ENCODE assay signal across 1 cellular context in the genomic region with DNA sequence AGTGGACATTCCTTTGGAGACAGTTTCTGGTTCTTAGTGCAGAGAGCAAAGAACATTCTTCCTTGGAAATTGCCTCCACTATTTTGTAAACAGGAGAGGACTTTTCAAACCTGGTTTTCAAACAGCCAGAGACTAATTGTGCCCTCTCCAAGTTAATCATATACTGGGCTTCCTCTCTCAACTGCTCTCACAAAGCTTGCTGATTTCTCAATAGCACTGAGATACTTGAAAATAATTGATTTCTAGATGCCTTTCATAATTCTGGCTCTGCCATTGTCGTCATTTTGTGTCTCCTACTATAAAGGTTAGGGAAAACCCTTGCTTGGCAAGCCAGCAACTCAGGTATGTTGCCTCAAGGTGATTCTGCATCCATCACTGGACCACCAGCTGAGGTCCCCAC.
TF ChIP-seq lines count a peak whose summit lies in the region.

No MANE protein-coding gene starts in this region.

TF ChIP-seq in liver, 16 proteins besides CTCF, POLR2A, EP300 and RAD21 (continued from another document):
- TF ChIP-seq, protein P1, sequence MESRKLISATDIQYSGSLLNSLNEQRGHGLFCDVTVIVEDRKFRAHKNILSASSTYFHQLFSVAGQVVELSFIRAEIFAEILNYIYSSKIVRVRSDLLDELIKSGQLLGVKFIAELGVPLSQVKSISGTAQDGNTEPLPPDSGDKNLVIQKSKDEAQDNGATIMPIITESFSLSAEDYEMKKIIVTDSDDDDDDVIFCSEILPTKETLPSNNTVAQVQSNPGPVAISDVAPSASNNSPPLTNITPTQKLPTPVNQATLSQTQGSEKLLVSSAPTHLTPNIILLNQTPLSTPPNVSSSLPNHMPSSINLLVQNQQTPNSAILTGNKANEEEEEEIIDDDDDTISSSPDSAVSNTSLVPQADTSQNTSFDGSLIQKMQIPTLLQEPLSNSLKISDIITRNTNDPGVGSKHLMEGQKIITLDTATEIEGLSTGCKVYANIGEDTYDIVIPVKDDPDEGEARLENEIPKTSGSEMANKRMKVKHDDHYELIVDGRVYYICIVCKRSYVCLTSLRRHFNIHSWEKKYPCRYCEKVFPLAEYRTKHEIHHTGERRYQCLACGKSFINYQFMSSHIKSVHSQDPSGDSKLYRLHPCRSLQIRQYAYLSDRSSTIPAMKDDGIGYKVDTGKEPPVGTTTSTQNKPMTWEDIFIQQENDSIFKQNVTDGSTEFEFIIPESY (IDR thresholded peaks at IDR 0.05), result no peak
- TF ChIP-seq, protein P2, sequence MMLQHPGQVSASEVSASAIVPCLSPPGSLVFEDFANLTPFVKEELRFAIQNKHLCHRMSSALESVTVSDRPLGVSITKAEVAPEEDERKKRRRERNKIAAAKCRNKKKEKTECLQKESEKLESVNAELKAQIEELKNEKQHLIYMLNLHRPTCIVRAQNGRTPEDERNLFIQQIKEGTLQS (IDR thresholded peaks at IDR 0.05), result no peak
- TF ChIP-seq FOXA2 (IDR thresholded peaks at IDR 0.05) (peak; percentile 18), YY1 (IDR thresholded peaks at IDR 0.05) (peak; percentile 41), RXRA (IDR thresholded peaks at IDR 0.05) (peak; percentile 53 to 67), HNF4G (IDR thresholded peaks at IDR 0.05) (peak; percentile 35), HNF4A (conservative IDR thresholded peaks at IDR 0.05) (peak; percentile 71 to 74), TAF1 (conservative IDR thresholded peaks at IDR 0.05) (no peak), NR2F2 (IDR thresholded peaks at IDR 0.05) (peak; percentile 38), GABPA (IDR thresholded peaks at IDR 0.05 in 1 of 2, conservative IDR thresholded peaks at IDR 0.05 in 1 of 2) (no peak)
- TF ChIP-seq, protein P3, sequence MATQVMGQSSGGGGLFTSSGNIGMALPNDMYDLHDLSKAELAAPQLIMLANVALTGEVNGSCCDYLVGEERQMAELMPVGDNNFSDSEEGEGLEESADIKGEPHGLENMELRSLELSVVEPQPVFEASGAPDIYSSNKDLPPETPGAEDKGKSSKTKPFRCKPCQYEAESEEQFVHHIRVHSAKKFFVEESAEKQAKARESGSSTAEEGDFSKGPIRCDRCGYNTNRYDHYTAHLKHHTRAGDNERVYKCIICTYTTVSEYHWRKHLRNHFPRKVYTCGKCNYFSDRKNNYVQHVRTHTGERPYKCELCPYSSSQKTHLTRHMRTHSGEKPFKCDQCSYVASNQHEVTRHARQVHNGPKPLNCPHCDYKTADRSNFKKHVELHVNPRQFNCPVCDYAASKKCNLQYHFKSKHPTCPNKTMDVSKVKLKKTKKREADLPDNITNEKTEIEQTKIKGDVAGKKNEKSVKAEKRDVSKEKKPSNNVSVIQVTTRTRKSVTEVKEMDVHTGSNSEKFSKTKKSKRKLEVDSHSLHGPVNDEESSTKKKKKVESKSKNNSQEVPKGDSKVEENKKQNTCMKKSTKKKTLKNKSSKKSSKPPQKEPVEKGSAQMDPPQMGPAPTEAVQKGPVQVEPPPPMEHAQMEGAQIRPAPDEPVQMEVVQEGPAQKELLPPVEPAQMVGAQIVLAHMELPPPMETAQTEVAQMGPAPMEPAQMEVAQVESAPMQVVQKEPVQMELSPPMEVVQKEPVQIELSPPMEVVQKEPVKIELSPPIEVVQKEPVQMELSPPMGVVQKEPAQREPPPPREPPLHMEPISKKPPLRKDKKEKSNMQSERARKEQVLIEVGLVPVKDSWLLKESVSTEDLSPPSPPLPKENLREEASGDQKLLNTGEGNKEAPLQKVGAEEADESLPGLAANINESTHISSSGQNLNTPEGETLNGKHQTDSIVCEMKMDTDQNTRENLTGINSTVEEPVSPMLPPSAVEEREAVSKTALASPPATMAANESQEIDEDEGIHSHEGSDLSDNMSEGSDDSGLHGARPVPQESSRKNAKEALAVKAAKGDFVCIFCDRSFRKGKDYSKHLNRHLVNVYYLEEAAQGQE (IDR thresholded peaks at IDR 0.05), result no peak
- TF ChIP-seq, protein P4, sequence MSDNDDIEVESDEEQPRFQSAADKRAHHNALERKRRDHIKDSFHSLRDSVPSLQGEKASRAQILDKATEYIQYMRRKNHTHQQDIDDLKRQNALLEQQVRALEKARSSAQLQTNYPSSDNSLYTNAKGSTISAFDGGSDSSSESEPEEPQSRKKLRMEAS (IDR thresholded peaks at IDR 0.05), result no peak
